Comparison of ENCODE assay signal across 23 cellular contexts in the genomic region with DNA sequence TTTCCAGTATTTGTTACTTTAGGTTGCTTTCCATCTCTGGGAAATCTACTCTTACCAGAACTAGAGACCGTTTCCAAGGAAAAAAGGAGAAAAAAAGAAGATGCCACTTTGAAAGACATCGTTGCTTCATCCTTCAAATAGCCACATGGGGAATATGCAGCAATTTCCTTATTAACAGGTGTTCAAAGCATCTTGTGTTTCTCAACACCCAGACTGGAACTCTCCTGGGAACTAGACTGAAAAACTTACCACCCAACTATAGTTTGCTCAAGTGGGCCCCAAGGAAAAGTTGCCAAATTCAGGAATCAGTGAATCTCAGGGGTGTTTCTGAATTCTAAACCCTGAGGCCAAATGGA.
DNase-seq lines count a peak whose midpoint lies in the region; ATAC-seq and TF ChIP-seq lines count a peak whose summit lies in the region.
"Had no signal": no experiment of that assay in that cellular context is flagged by ENCODE, and none has a peak within 500 bp of the region (broad histone marks: within the 10 kb centered on the region; RNA-seq: fewer than 3 reads in every experiment).

No MANE protein-coding gene starts in this region.

- H3K27ac ChIP-seq in mesenchymal stem cell (ENCODE audit: low read length, poor library complexity, severe bottlenecking) (peak overlapping the region; percentile 65), aorta (ENCODE audit: low read depth in 1 of 2, low read length in 2 of 2) (no peak overlapping the region), brain microvascular endothelial cell (no peak overlapping the region)
- H3K27ac ChIP-seq: BLaER1, colonic mucosa, neural progenitor cell, right atrium auricular region, spleen, uterus, WERI-Rb-1 had no signal

- no peak overlapping the region for H2BK120ac ChIP-seq in mesenchymal stem cell (ENCODE audit: low read depth, low read length)

- H4K91ac ChIP-seq in mesenchymal stem cell (ENCODE audit: low read length), result no peak overlapping the region

- H3K4ac ChIP-seq in mesenchymal stem cell (ENCODE audit: low read depth in 1 of 2, low read length in 2 of 2), result no peak overlapping the region

- H2BK5ac ChIP-seq in mesenchymal stem cell (ENCODE audit: low read depth, low read length, poor library complexity, severe bottlenecking), result no peak overlapping the region

- no peaks in the 10 kb centered on the region for H3K9me3 ChIP-seq in mesenchymal stem cell (ENCODE audit: control insufficient read depth, low read length)
- H3K9me3 ChIP-seq in aorta (ENCODE audit: control insufficient read depth, low read length), result no peaks in the 10 kb centered on the region
- H3K9me3 ChIP-seq: colonic mucosa, uterus had no signal

- DNase-seq in left ventricle myocardium superior (no peak), left cardiac atrium (no peak), NCI-H2171 (lab: John Stamatoyannopoulos, UW) (peak; percentile 54), mesenchymal stem cell (no peak), aorta (no peak), COLO829 (ENCODE audit: low spot score) (no peak), brain microvascular endothelial cell (no peak)
- DNase-seq: activated CD4-positive, alpha-beta T cell treated with anti-CD3 and anti-CD28 coated beads, Interleukin-2, amount 10 ng/mL, durations not matched to agents 24 days and 14 days; colonic mucosa; effector CD4-positive, alpha-beta T cell; NCI-H526; posterior cingulate gyrus; SIG-M5; spleen; stimulated activated naive CD8-positive, alpha-beta T cell treated with anti-CD3 and anti-CD28 coated beads, Interleukin-15, amount 100 ng/mL, for 72 hours; T1000; uterus; WERI-Rb-1 had no signal

- H2AFZ ChIP-seq in mesenchymal stem cell (ENCODE audit: low read depth, low read length), result no peak overlapping the region
- H2AFZ ChIP-seq: neural progenitor cell had no signal

- no peak overlapping the region for H3K4me3 ChIP-seq in mesenchymal stem cell (ENCODE audit: insufficient read depth in 1 of 2, low read depth in 1 of 2, low read length in 2 of 2)
- no peak overlapping the region for H3K4me3 ChIP-seq in aorta (ENCODE audit: low read length in 2 of 2)
- H3K4me3 ChIP-seq in brain microvascular endothelial cell (ENCODE audit: low read depth, low read length), result no peak overlapping the region
- H3K4me3 ChIP-seq: BLaER1, colonic mucosa, neural progenitor cell, right atrium auricular region, spleen, uterus had no signal

- ATAC-seq in left ventricle myocardium superior, result peak; percentile 38
- ATAC-seq in left cardiac atrium, result no peak
- no peak for ATAC-seq in aorta (ENCODE audit: low FRiP score)
- ATAC-seq: activated naive CD4-positive, alpha-beta T cell treated with anti-CD3 and anti-CD28 coated beads, Interleukin-2, amount 50 U/mL, for 72 hours; Panc1; stimulated activated naive CD8-positive, alpha-beta T cell treated with anti-CD3 and anti-CD28 coated beads, Interleukin-15, amount 100 ng/mL, for 72 hours had no signal

- H3K4me2 ChIP-seq in mesenchymal stem cell (ENCODE audit: low read length, poor library complexity, severe bottlenecking), result no peak overlapping the region
- H3K4me2 ChIP-seq: BLaER1, neural progenitor cell had no signal

- H3K4me1 ChIP-seq in mesenchymal stem cell (ENCODE audit: control insufficient read depth, insufficient read depth, low read depth, low read length) (peaks cover 13% of the 10 kb centered on the region), aorta (ENCODE audit: control insufficient read depth in 1 of 2, insufficient read depth in 2 of 2, low read length in 2 of 2) (peaks cover 4% of the 10 kb centered on the region in 2 donors)
- H3K4me1 ChIP-seq: colonic mucosa, uterus had no signal

- in situ Hi-C loops in brain microvascular endothelial cell (cut with HindIII; ENCODE audit: low pct_ligation_motif_present, low sequenced_read_pairs), result no loop called here

- no peak overlapping the region for H2BK12ac ChIP-seq in mesenchymal stem cell (ENCODE audit: low read length in 2 of 2)

- no peak overlapping the region for H3K14ac ChIP-seq in mesenchymal stem cell (ENCODE audit: low read length in 2 of 2)

- peaks cover 0 to 35% of the 10 kb centered on the region in 2 experiments for H3K27me3 ChIP-seq in mesenchymal stem cell (ENCODE audit: control insufficient read depth in 1 of 2, insufficient read depth in 1 of 2, low read length in 2 of 2)
- no peaks in the 10 kb centered on the region for H3K27me3 ChIP-seq in aorta (ENCODE audit: control insufficient read depth in 1 of 2, insufficient read depth in 2 of 2, low read length in 1 of 2)
- no peaks in the 10 kb centered on the region for H3K27me3 ChIP-seq in brain microvascular endothelial cell (replicated peaks)
- H3K27me3 ChIP-seq: BLaER1, colonic mucosa, neural progenitor cell, right atrium auricular region, spleen, uterus had no signal

- H3K36me3 ChIP-seq in mesenchymal stem cell (ENCODE audit: control insufficient read depth in 1 of 2, insufficient read depth in 2 of 2, low read depth in 1 of 2, low read length in 2 of 2), result no peaks in the 10 kb centered on the region
- H3K36me3 ChIP-seq in aorta (ENCODE audit: control insufficient read depth in 1 of 2, insufficient read depth in 2 of 2, low read length in 1 of 2), result no peaks in the 10 kb centered on the region
- H3K36me3 ChIP-seq in brain microvascular endothelial cell (replicated peaks), result no peaks in the 10 kb centered on the region
- H3K36me3 ChIP-seq: BLaER1, colonic mucosa, neural progenitor cell, right atrium auricular region, spleen, uterus, WERI-Rb-1 had no signal

- no peak overlapping the region for H3K23ac ChIP-seq in mesenchymal stem cell (ENCODE audit: low read length in 2 of 2)

- H3K18ac ChIP-seq in mesenchymal stem cell (ENCODE audit: low read depth in 1 of 2, low read length in 2 of 2), result no peak overlapping the region

- H3K79me1 ChIP-seq in mesenchymal stem cell (replicated peaks; ENCODE audit: low read length, poor library complexity, severe bottlenecking), result no peaks in the 10 kb centered on the region

- no peak for TF ChIP-seq CTCF in brain microvascular endothelial cell (IDR thresholded peaks at IDR 0.05; ENCODE audit: low read depth, low read length, missing control alignments)

- 81% methylated on average over 2 of the region's 2 CpGs for WGBS in mesenchymal stem cell
- 61 to 70% methylated on average over 2 of the region's 2 CpGs for WGBS in aorta, 2 donors

- H2AK5ac ChIP-seq in mesenchymal stem cell (ENCODE audit: low read length, severe bottlenecking), result no peak overlapping the region

- H3K9ac ChIP-seq in mesenchymal stem cell (ENCODE audit: low read length), result peak overlapping the region; percentile 5
- H3K9ac ChIP-seq: BLaER1, neural progenitor cell had no signal

- H2BK15ac ChIP-seq in mesenchymal stem cell (ENCODE audit: low read depth, poor library complexity, severe bottlenecking), result no peak overlapping the region

- intact Hi-C loops in left ventricle myocardium superior (cut with micrococcal nuclease), result no loop called here
- intact Hi-C loops in left cardiac atrium (cut with DNase I), result no loop called here
- intact Hi-C loops in aorta (cut with DNase I), result loop anchor here in 1 of 2 donors (5.0 kb wide), 1 partner anchor 82 kb away; the partner anchor contains the start of gene JAK2

- H4K8ac ChIP-seq in mesenchymal stem cell (ENCODE audit: low read length), result no peak overlapping the region
